In the genomic region with DNA sequence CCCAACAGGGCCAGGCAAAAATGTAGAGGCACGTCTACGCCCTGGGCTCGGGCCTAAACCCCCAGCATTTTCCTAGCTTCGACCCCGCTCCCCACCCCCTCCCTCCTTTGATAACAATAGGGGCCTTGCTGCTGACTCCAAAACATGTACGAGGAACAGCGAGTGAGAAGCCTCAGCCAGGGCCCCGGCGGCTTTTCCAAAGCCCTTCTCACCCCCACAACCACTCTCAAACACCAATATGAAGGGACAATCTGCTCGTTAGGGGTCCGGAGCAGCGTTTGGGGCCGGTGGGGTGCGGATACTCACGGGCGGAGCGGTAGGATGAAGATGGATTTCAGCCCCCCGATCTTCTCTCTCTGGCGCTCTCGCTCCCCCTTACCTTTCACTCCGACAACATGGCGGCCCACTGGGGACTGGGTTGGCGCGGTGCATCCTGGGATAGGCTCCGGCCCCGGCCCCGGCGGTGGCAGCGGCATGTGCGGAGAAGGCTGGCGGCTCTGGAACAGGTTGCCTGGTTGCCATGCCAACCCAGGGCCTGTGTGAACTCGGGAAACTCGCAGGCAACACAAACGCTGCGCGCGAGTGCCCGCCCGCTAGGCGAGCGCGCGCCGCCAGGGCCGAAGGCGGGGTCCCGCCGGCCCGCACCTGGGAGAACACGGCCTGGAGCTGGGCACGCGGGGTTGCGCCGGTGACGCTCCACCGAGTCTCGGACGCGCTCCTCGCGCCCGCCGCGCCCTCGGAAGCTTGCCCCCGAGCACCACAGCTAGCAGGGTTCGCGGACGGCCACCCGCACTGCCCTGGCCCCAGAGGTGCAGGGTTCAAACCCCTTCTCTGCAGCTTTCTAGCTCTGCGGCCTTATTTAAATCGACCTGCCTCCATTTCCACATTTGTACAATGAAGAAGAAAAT, we compare ENCODE assay signal across 8 cellular contexts. TPM values are rescaled to one million over a fixed set of nuclear protein-coding genes. Genes with fewer than 3 reads are reported as not detected.
DNase-seq lines count a peak whose midpoint lies in the region; ATAC-seq and TF ChIP-seq lines count a peak whose summit lies in the region.

TSS of gene PUM1 (minus strand) at position 408 of the 908 bp plus-strand sequence. CDS start 6,151 bp downstream, outside the sequence.

- H3K4me1 ChIP-seq in adipocyte (ENCODE audit: control insufficient read depth, insufficient read depth, low read length), result peaks cover 21% of the 10 kb centered on the region

- peak within 1 kb of the TSS; percentile 99 for H3K4me3 Mint-ChIP-seq in type B pancreatic cell

- no peaks in the 10 kb centered on the region for H3K36me3 ChIP-seq in adipocyte (ENCODE audit: control insufficient read depth, insufficient read depth, low read length, severe bottlenecking)

- H3K36me3 Mint-ChIP-seq in type B pancreatic cell, result peaks cover 3% of the 10 kb centered on the region

- intact Hi-C loops in cardiac septum (cut with DNase I), result loop anchor here (2.0 to 10.0 kb wide), 3 partner anchors 37 to 229 kb away; partner anchors contain the start of genes SNRNP40 and ZCCHC17

- TF ChIP-seq CTCF in GM12872 (IDR thresholded peaks at IDR 0.05; ENCODE audit: insufficient read depth, low read depth, low read length) (0 out of 3 replicates have a peak, but pooled peaks have one; percentile 4), type B pancreatic cell (conservative IDR thresholded peaks at IDR 0.05) (peak; percentile 56)

- H3K4me1 Mint-ChIP-seq in type B pancreatic cell (ENCODE audit: unreplicated experiment), result peaks cover 9% of the 10 kb centered on the region

- no peaks in the 10 kb centered on the region for H3K9me3 ChIP-seq in adipocyte (ENCODE audit: control insufficient read depth, low read length)

- DNase-seq in NCI-H1417 treated with DMSO at 0.1 percent for 48 hours (lab: John Stamatoyannopoulos, UW), result peak; percentile 86
- peak; percentile 97 for DNase-seq in SW480 (ENCODE audit: low spot score)
- DNase-seq in adipocyte (ENCODE audit: low read depth), result peak; percentile 99
- peak; percentile 98 for DNase-seq in cardiac septum (ENCODE audit: low spot score)
- peak; percentile 87 for DNase-seq in pons (ENCODE audit: low spot score)
- DNase-seq in type B pancreatic cell (ENCODE audit: extremely low spot score, unreplicated experiment), result peak; percentile 100

- peak; percentile 94 for ATAC-seq in HG02763 (IDR thresholded peaks at IDR 0.05; ENCODE audit: unreplicated experiment)

- H3K27me3 ChIP-seq in adipocyte (replicated peaks; ENCODE audit: control insufficient read depth, insufficient read depth, low read length), result no peaks in the 10 kb centered on the region

- H3K27me3 Mint-ChIP-seq in type B pancreatic cell, result no peaks in the 10 kb centered on the region

- peak within 1 kb of the TSS; percentile 100 for H3K27ac Mint-ChIP-seq in type B pancreatic cell

- peak within 1 kb of the TSS; percentile 100 for H3K4me3 ChIP-seq in adipocyte (ENCODE audit: low read length)

- H3K9ac ChIP-seq in adipocyte (ENCODE audit: low read length), result peak within 1 kb of the TSS; percentile 100

- H3K9me3 Mint-ChIP-seq in type B pancreatic cell, result no peaks in the 10 kb centered on the region

RNA-seq across cellular contexts. Expression of gene PUM1, which starts in this region (rescaled TPM):
- 83.7 TPM for total RNA-seq in cardiac septum
- total RNA-seq in type B pancreatic cell (ENCODE audit: low replicate concordance), result 185 and 196 TPM in 2 replicates

Comparison
In these comparisons a context has a peak if more than half of its experiments do, and no peak if none do; other contexts are left out.
1. Peak in every context shown above with its lines: DNase-seq, ATAC-seq and H3K4me3 ChIP-seq.